In genomic region chr6:27556406-27556805, GRCh38 we compare ENCODE assay signal across 18 cellular contexts.
DNase-seq lines count a peak whose midpoint lies in the region; ATAC-seq, FAIRE-seq and TF ChIP-seq lines count a peak whose summit lies in the region.
"Had no signal": no experiment of that assay in that cellular context is flagged by ENCODE, and none has a peak within 500 bp of the region (broad histone marks: within the 10 kb centered on the region; RNA-seq: fewer than 3 reads in every experiment).

No MANE protein-coding gene starts in this region.

- H3K27ac ChIP-seq in PC-3 (ENCODE audit: low read length), result no peak overlapping the region
- no peak overlapping the region for H3K27ac ChIP-seq in endothelial cell of umbilical vein (ENCODE audit: insufficient read depth, low read depth, low read length)
- peak overlapping the region; percentile 32 for H3K27ac ChIP-seq in trophoblast cell (ENCODE audit: low read depth, low read length)
- no peak overlapping the region for H3K27ac ChIP-seq in ascending aorta
- H3K27ac ChIP-seq: A549 had no signal

- ATAC-seq in PC-3 (peak; percentile 42), Right ventricle myocardium superior (ENCODE audit: poor library complexity) (no peak)
- ATAC-seq: A549; CD8-positive, alpha-beta T cell had no signal

- H3K9me1 ChIP-seq in endothelial cell of umbilical vein (replicated peaks; ENCODE audit: control insufficient read depth, extremely low read depth, insufficient read depth, low read length), result no peaks in the 10 kb centered on the region

- no peak overlapping the region for H3K9ac ChIP-seq in PC-3 (ENCODE audit: low read length)
- no peak overlapping the region for H3K9ac ChIP-seq in endothelial cell of umbilical vein (replicated peaks; ENCODE audit: extremely low read depth, insufficient read depth, low read length)
- no peak overlapping the region for H3K9ac ChIP-seq in trophoblast cell (ENCODE audit: low read length)

- H3K4me3 ChIP-seq in PC-3 (ENCODE audit: low read length) (peak overlapping the region; percentile 31; the same call in 1 of the 2 replicates), endothelial cell of umbilical vein (replicated peaks in 1 of 3; ENCODE audit: insufficient read depth in 1 of 3, low read depth in 1 of 3, low read length in 3 of 3) (no peak overlapping the region), trophoblast cell (ENCODE audit: low read depth, low read length) (no peak overlapping the region), ascending aorta (no peak overlapping the region)
- H3K4me3 ChIP-seq: A549 had no signal

- H4K20me1 ChIP-seq in PC-3 (ENCODE audit: low read length) (no peaks in the 10 kb centered on the region), endothelial cell of umbilical vein (replicated peaks; ENCODE audit: control insufficient read depth, extremely low read depth, insufficient read depth, low read length) (no peaks in the 10 kb centered on the region)

- H2BK120ac ChIP-seq in trophoblast cell (ENCODE audit: insufficient read depth, low read length, poor library complexity), result no peak overlapping the region

- H4K91ac ChIP-seq in trophoblast cell (ENCODE audit: low read depth, low read length), result peak overlapping the region; percentile 50

- H3K4me1 Mint-ChIP-seq in IgD-negative memory B cell, result peaks cover 6 to 15% (median 11%) of the 10 kb centered on the region in 3 donors

- intact Hi-C loops in PC-3 (cut with micrococcal nuclease) (no loop called here), endothelial cell of umbilical vein (cut with micrococcal nuclease) (no loop called here), ascending aorta (cut with DNase I) (no loop called here), Right ventricle myocardium superior (cut with DNase I) (no loop called here)

- H3K79me2 ChIP-seq in PC-3 (ENCODE audit: low read length) (no peaks in the 10 kb centered on the region), endothelial cell of umbilical vein (ENCODE audit: control insufficient read depth, insufficient read depth, low read length) (no peaks in the 10 kb centered on the region), trophoblast cell (ENCODE audit: control insufficient read depth, insufficient read depth, low read length, poor library complexity) (no peaks in the 10 kb centered on the region)

- no peak for FAIRE-seq in endothelial cell of umbilical vein (lab: Jason Lieb, UNC)
- FAIRE-seq: A549, D721Med had no signal

- H3F3A ChIP-seq in PC-3 (ENCODE audit: low read length, unreplicated experiment), result no peaks in the 10 kb centered on the region

- H3K9me3 ChIP-seq in PC-3 (ENCODE audit: low read length), result no peaks in the 10 kb centered on the region
- H3K9me3 ChIP-seq in endothelial cell of umbilical vein (replicated peaks; ENCODE audit: control insufficient read depth, insufficient read depth, low read length), result no peaks in the 10 kb centered on the region
- no peaks in the 10 kb centered on the region for H3K9me3 ChIP-seq in trophoblast cell (ENCODE audit: insufficient read depth, low read depth, low read length)
- no peaks in the 10 kb centered on the region for H3K9me3 ChIP-seq in ascending aorta
- H3K9me3 ChIP-seq: A549, BE2C had no signal

- H2AK5ac ChIP-seq in trophoblast cell (ENCODE audit: low read length), result no peak overlapping the region

- no peak for TF ChIP-seq POLR2A in endothelial cell of umbilical vein (IDR thresholded peaks at IDR 0.05; ENCODE audit: low read depth, low read length)

- no peak overlapping the region for H4K12ac ChIP-seq in trophoblast cell (ENCODE audit: low read depth, low read length)

- POLR2A ChIA-PET in PC-3 (lab: Charles Lee; ENCODE audit: unreplicated experiment), result no interaction called here
- POLR2A ChIA-PET in endothelial cell of umbilical vein (lab: Charles Lee), result no interaction called here

- H3K4ac ChIP-seq in trophoblast cell (ENCODE audit: low read depth, low read length), result no peak overlapping the region

- no peak overlapping the region for H3K18ac ChIP-seq in trophoblast cell (ENCODE audit: low read length)

- no CpG with 5 or more reads among the region's 4 CpGs for WGBS in trophoblast cell (ENCODE audit: extremely low coverage, insufficient coverage, insufficient read length)

- H3K9me3 Mint-ChIP-seq in IgD-negative memory B cell, result peaks cover 2 to 20% (median 9%) of the 10 kb centered on the region in 3 donors
- H3K9me3 Mint-ChIP-seq: HFFc6 had no signal

- peaks cover 66% of the 10 kb centered on the region for H3K27me3 Mint-ChIP-seq in IgD-negative memory B cell

- peak overlapping the region in 1 of 4 donors; percentile 38 for H3K4me3 Mint-ChIP-seq in IgD-negative memory B cell
- H3K4me3 Mint-ChIP-seq: CD8-positive, alpha-beta T cell; HFFc6 had no signal

- H2AFZ ChIP-seq in PC-3 (ENCODE audit: low read length) (peak overlapping the region; percentile 60), endothelial cell of umbilical vein (ENCODE audit: low read depth, low read length) (no peak overlapping the region), trophoblast cell (ENCODE audit: insufficient read depth, low read length, poor library complexity) (no peak overlapping the region)

- H3K9me2 ChIP-seq in PC-3 (replicated peaks; ENCODE audit: low read length), result no peaks in the 10 kb centered on the region

- H3K4me2 ChIP-seq in PC-3 (ENCODE audit: low read length) (peak overlapping the region; percentile 67), endothelial cell of umbilical vein (ENCODE audit: insufficient read depth, low read length) (no peak overlapping the region), trophoblast cell (ENCODE audit: low read length) (peak overlapping the region; percentile 39)
- H3K4me2 ChIP-seq: A549 had no signal

- CTCF ChIA-PET in PC-3 (lab: Charles Lee), result interaction anchor here (1.2 kb wide), 1 partner anchor 38 kb away, joined by 4 read pairs; no protein-coding TSS in a partner anchor
- CTCF ChIA-PET in endothelial cell of umbilical vein (lab: Charles Lee), result interaction anchor here (1.4 to 1.9 kb wide), 2 partner anchors 53 to 196 kb away, joined by 5 to 6 read pairs; no protein-coding TSS in a partner anchor

- dilution Hi-C loops in endothelial cell of umbilical vein (cut with MboI; ENCODE audit: extremely low pct_ligation_motif_present, low sequenced_read_pairs), result no loop called here

- H4K8ac ChIP-seq in trophoblast cell (ENCODE audit: low read depth, low read length), result peak overlapping the region; percentile 2

- H3K27ac Mint-ChIP-seq in IgD-negative memory B cell, result peak overlapping the region; percentile 78 to 86 (median 81)
- H3K27ac Mint-ChIP-seq: CD8-positive, alpha-beta T cell; HFFc6 had no signal

- TF ChIP-seq CTCF in PC-3 (conservative IDR thresholded peaks at IDR 0.05; ENCODE audit: low read depth, low read length) (no peak), endothelial cell of umbilical vein (IDR thresholded peaks at IDR 0.05; ENCODE audit: extremely low read depth in 1 of 2, insufficient read depth in 1 of 2, low read depth in 1 of 2, low read length in 2 of 2) (no peak), ascending aorta (IDR thresholded peaks at IDR 0.05) (no peak), GM13977 (IDR thresholded peaks at IDR 0.05; ENCODE audit: extremely low read depth, insufficient read depth, missing control alignments) (no peak)

- peak overlapping the region; percentile 46 for H2BK5ac ChIP-seq in trophoblast cell (ENCODE audit: low read depth, low read length, poor library complexity)

- in situ Hi-C loops in GM13977 (cut with MboI; ENCODE audit: low pct_unique_long_range_greater_than_20kb, low sequenced_read_pairs, unreplicated experiment), result no loop called here

- peaks cover 7% of the 10 kb centered on the region for H3K4me1 ChIP-seq in PC-3 (ENCODE audit: insufficient read depth, low read length)
- H3K4me1 ChIP-seq in endothelial cell of umbilical vein (ENCODE audit: control insufficient read depth, extremely low read depth, insufficient read depth, low read length), result peaks cover 3% of the 10 kb centered on the region
- peaks cover 1 to 7% of the 10 kb centered on the region in 2 experiments for H3K4me1 ChIP-seq in trophoblast cell (ENCODE audit: control insufficient read depth in 1 of 2, insufficient read depth in 2 of 2, low read length in 2 of 2)
- no peaks in the 10 kb centered on the region for H3K4me1 ChIP-seq in ascending aorta
- H3K4me1 ChIP-seq: BE2C had no signal

- H3K27me3 ChIP-seq in PC-3 (ENCODE audit: low read length) (no peaks in the 10 kb centered on the region), endothelial cell of umbilical vein (ENCODE audit: control insufficient read depth in 2 of 2, insufficient read depth in 2 of 2, low read length in 2 of 2) (peaks cover 44 to 50% of the 10 kb centered on the region in 2 experiments), trophoblast cell (ENCODE audit: insufficient read depth, low read length) (no peaks in the 10 kb centered on the region), ascending aorta (peaks cover 3% of the 10 kb centered on the region)

- no peak overlapping the region for H3K23ac ChIP-seq in trophoblast cell (ENCODE audit: low read length)

- H3K14ac ChIP-seq in trophoblast cell (ENCODE audit: low read length), result no peak overlapping the region

- H2BK12ac ChIP-seq in trophoblast cell (ENCODE audit: low read length), result no peak overlapping the region

- H3K79me1 ChIP-seq in trophoblast cell (ENCODE audit: low read length), result peaks cover 3% of the 10 kb centered on the region

- BruUV-seq in PC-3 (replicated peaks; lab: Mats Ljungman, UMichigan) (no TSS peak), endothelial cell of umbilical vein (replicated peaks; lab: Mats Ljungman, UMichigan) (no TSS peak)

- DNase-seq in PC-3, result peak; percentile 49
- no peak for DNase-seq in endothelial cell of umbilical vein (ENCODE audit: low read depth, low spot score)
- peak; percentile 49 to 73 for DNase-seq in trophoblast cell
- no peak for DNase-seq in ascending aorta (ENCODE audit: low spot score in 2 of 2)
- no peak for DNase-seq in GM13977 (ENCODE audit: low spot score)
- DNase-seq in Right ventricle myocardium superior, result no peak
- DNase-seq: BE2C; CD8-positive, alpha-beta T cell; COR-L47; DMS153; DMS79 treated with DMSO at 0.1 percent for 48 hours; EL; GDM1; HCEC 1CT; HFFc6 had no signal

- H3K36me3 ChIP-seq in PC-3 (ENCODE audit: low read depth, low read length) (no peaks in the 10 kb centered on the region), endothelial cell of umbilical vein (ENCODE audit: control insufficient read depth in 2 of 2, extremely low read depth in 1 of 2, insufficient read depth in 2 of 2, low read length in 2 of 2) (no peaks in the 10 kb centered on the region), trophoblast cell (ENCODE audit: control insufficient read depth in 1 of 2, insufficient read depth in 2 of 2, low read length in 2 of 2) (no peaks in the 10 kb centered on the region), ascending aorta (no peaks in the 10 kb centered on the region)
- H3K36me3 ChIP-seq: BE2C had no signal

- H3K36me3 Mint-ChIP-seq in IgD-negative memory B cell, result peaks cover under 1% of the 10 kb centered on the region
- H3K36me3 Mint-ChIP-seq: CD8-positive, alpha-beta T cell had no signal

TF ChIP-seq in endothelial cell of umbilical vein, 7 proteins besides CTCF, POLR2A, EP300 and RAD21:
- TF ChIP-seq GATA2 (IDR thresholded peaks at IDR 0.05; ENCODE audit: insufficient read depth, insufficient read length, low read depth, low read length) (no peak), EZH2 (IDR thresholded peaks at IDR 0.05; ENCODE audit: borderline replicate concordance, low read depth, low read length, severe bottlenecking) (peak; percentile 20), JUN (IDR thresholded peaks at IDR 0.05; ENCODE audit: borderline replicate concordance, insufficient read depth, insufficient read length, low read depth) (no peak)

Comparison
In these comparisons a context has a peak if more than half of its experiments do, and no peak if none do; other contexts are left out.
1. DNase-seq: peak in PC-3 (single experiment) and trophoblast cell (2 of 2); none in endothelial cell of umbilical vein (single experiment), ascending aorta (0 of 2), GM13977 (single experiment) and Right ventricle myocardium superior (single experiment).